13 cellular contexts compared by ENCODE assay signal in the genomic region with DNA sequence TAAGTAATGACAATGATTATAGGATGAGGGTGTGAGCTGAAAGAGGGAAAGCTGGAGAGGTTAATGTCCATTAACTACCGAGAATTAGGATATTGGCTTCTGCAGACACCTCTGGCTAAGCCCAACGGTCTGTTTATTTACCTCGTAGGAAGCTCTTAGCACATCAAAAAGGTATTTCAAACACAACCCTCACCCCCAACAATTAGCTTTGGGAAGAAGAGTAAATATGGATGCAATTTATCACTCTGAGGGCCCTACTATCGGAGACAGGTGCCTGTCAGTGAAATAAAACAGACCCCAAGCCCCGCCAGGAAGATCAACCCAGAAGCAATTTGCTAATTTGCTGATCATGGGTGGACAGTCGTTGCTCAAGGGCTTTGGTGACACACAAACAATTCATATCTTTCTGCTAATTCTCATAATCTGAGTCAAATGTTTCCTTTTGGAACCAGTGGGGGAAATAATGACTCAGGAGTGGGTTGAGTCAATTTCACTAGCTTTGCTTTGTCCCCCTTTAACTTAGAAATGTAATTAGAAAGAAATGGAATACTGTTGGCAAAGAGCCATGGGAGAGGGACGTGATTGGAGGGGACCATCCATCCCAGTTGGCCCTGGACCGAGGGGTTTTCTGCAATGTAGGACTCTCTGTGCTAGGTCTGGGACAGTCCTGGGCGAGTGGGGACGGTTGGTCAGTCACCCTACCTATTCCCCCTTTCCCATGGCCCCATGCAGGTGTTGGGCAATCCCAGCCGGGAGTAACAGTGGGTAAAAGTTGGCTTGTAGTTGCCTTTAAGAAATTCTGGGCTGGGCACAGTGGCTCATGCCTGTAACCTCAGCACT.
DNase-seq lines count a peak whose midpoint lies in the region; ATAC-seq and TF ChIP-seq lines count a peak whose summit lies in the region.
"Had no signal": no experiment of that assay in that cellular context is flagged by ENCODE, and none has a peak within 500 bp of the region (broad histone marks: within the 10 kb centered on the region; RNA-seq: fewer than 3 reads in every experiment).

No MANE protein-coding gene starts in this region.

- DNase-seq in AG10803 (ENCODE audit: low read depth) (peak; percentile 72), HEK293T (ENCODE audit: extremely low spot score) (no peak), RPMI7951 (ENCODE audit: low read depth) (peak; percentile 69), fibroblast of villous mesenchyme (ENCODE audit: low read depth) (peak; percentile 69), thyroid gland (no peak), WERI-Rb-1 (no peak)
- DNase-seq: activated CD4-positive, CD25-positive, alpha-beta regulatory T cell treated with anti-CD3 and anti-CD28 coated beads, Interleukin-2, amount 50 U/mL, for 72 hours; NCI-H82; small intestine had no signal

- ATAC-seq in HG03565 (IDR thresholded peaks at IDR 0.05; ENCODE audit: unreplicated experiment) (no peak), GM18867 (IDR thresholded peaks at IDR 0.05; ENCODE audit: unreplicated experiment) (no peak)

- WGBS in thyroid gland, 2 donors = 71 to 75% methylated on average over 11 of the region's 11 CpGs

- no peak for TF ChIP-seq CTCF in AG10803 (conservative IDR thresholded peaks at IDR 0.05; ENCODE audit: low read length)
- TF ChIP-seq CTCF in fibroblast of villous mesenchyme (IDR thresholded peaks at IDR 0.05; ENCODE audit: insufficient read depth, low read depth, low read length) = no peak
- TF ChIP-seq CTCF in thyroid gland (IDR thresholded peaks at IDR 0.05) = no peak
- TF ChIP-seq CTCF in WERI-Rb-1 (IDR thresholded peaks at IDR 0.05; ENCODE audit: low read depth, low read length) = no peak

- H3K4me1 ChIP-seq in thyroid gland = peaks cover 7% of the 10 kb centered on the region in 2 donors
- H3K4me1 ChIP-seq: suprapubic skin had no signal

- H3K27ac ChIP-seq in thyroid gland (no peak overlapping the region), WERI-Rb-1 (no peak overlapping the region)
- H3K27ac ChIP-seq: cardiac muscle cell, suprapubic skin had no signal

- H3K27me3 ChIP-seq in thyroid gland (no peaks in the 10 kb centered on the region), WERI-Rb-1 (ENCODE audit: insufficient read depth, low read depth, severe bottlenecking) (no peaks in the 10 kb centered on the region)
- H3K27me3 ChIP-seq: cardiac muscle cell, suprapubic skin had no signal

- TF ChIP-seq POLR2A in thyroid gland (IDR thresholded peaks at IDR 0.05) = no peak

- no peaks in the 10 kb centered on the region for H3K9me3 ChIP-seq in thyroid gland
- no peaks in the 10 kb centered on the region for H3K9me3 ChIP-seq in WERI-Rb-1 (ENCODE audit: severe bottlenecking)
- H3K9me3 ChIP-seq: suprapubic skin had no signal

- POLR2A ChIA-PET in HEK293T (lab: Yijun Ruan, JAX) = no interaction called here

- no peak overlapping the region for H3K4me3 ChIP-seq in AG10803 (ENCODE audit: low read length)
- H3K4me3 ChIP-seq in fibroblast of villous mesenchyme (ENCODE audit: low read depth, low read length) = no peak overlapping the region
- no peak overlapping the region for H3K4me3 ChIP-seq in thyroid gland (replicated peaks in 1 of 3)
- H3K4me3 ChIP-seq in WERI-Rb-1 (ENCODE audit: low read depth, low read length) = no peak overlapping the region
- H3K4me3 ChIP-seq: cardiac muscle cell, suprapubic skin had no signal

- CTCF ChIA-PET in HEK293T (lab: Yijun Ruan, JAX) = interaction anchor here (0.6 kb wide), 1 partner anchor 181 kb away, joined by 3 read pairs; no protein-coding TSS in a partner anchor

- intact Hi-C loops in thyroid gland (cut with DNase I) = no loop called here

- H3K36me3 ChIP-seq in thyroid gland = no peaks in the 10 kb centered on the region
- H3K36me3 ChIP-seq in WERI-Rb-1 = no peaks in the 10 kb centered on the region
- H3K36me3 ChIP-seq: cardiac muscle cell, suprapubic skin had no signal

TF ChIP-seq in HEK293T, 16 proteins besides CTCF, POLR2A, EP300 and RAD21:
- TF ChIP-seq LEF1 (IDR thresholded peaks at IDR 0.05; ENCODE audit: borderline replicate concordance) = no peak
- peak; percentile 41; the same call in 1 of the 2 replicates for TF ChIP-seq PKNOX1 (IDR thresholded peaks at IDR 0.05)

Comparison
In these comparisons a context has a peak if more than half of its experiments do, and no peak if none do; other contexts are left out.
1. DNase-seq: peak in AG10803 (single experiment), RPMI7951 (single experiment) and fibroblast of villous mesenchyme (single experiment); none in HEK293T (single experiment), thyroid gland (0 of 2) and WERI-Rb-1 (single experiment).